ENCODE assay signal across 18 cellular contexts in the genomic region with DNA sequence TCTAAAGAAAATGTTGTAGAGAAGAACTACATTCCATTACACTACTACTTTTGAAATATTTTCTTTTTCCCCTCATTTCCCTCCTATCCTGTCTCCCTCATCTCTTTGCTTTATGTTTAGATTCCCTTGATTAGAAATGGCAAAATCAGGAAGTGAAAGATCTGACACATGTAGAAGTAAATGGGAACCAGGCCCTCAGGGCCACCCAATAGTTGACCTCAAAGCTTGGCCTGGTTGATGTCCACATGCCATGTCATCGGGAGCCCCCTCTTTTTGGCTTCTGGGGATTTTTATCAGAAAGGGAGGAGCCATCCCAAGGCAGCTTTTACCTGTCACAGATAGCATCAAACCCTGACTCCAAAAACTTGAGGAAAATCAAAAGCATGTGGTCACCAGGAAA.
DNase-seq lines count a peak whose midpoint lies in the region; ATAC-seq and TF ChIP-seq lines count a peak whose summit lies in the region.
"Had no signal": no experiment of that assay in that cellular context is flagged by ENCODE, and none has a peak within 500 bp of the region (broad histone marks: within the 10 kb centered on the region; RNA-seq: fewer than 3 reads in every experiment).

No MANE protein-coding gene starts in this region.

- intact Hi-C loops in dorsolateral prefrontal cortex (cut with DNase I), result no loop called here

- no peaks in the 10 kb centered on the region for H3K27me3 ChIP-seq in dorsolateral prefrontal cortex
- H3K27me3 ChIP-seq: BLaER1 had no signal

- no peak for TF ChIP-seq CTCF in dorsolateral prefrontal cortex (IDR thresholded peaks at IDR 0.05 in 54 of 56, conservative IDR thresholded peaks at IDR 0.05 in 2 of 56; ENCODE audit: low read depth in 1 of 56, partially characterized antibody in 56 of 56)

- peak; percentile 13 for DNase-seq in NOMO-1 treated with DMSO at 0.1 percent for 48 hours (lab: John Stamatoyannopoulos, UW; ENCODE audit: unreplicated experiment)
- no peak for DNase-seq in NOMO-1 treated with dmso at 0.1 percent for 144 hours (lab: John Stamatoyannopoulos, UW; ENCODE audit: unreplicated experiment)
- DNase-seq in MV-4-11 (lab: John Stamatoyannopoulos, UW), result peak; percentile 72
- DNase-seq in stimulated activated naive B cell treated with anti-CD40 and anti-IgM and Interleukin-4, amounts not matched to agents 10 μg/mL and 1 μg/mL and 100 μg/mL, for 72 hours, result no peak
- no peak for DNase-seq in dorsolateral prefrontal cortex
- DNase-seq in stimulated activated CD4-positive, alpha-beta T cell treated with anti-CD3 and anti-CD28 coated beads, Interleukin-4, amount 100 ng/mL, for 4 hours, result no peak
- DNase-seq in DMS 273 (lab: John Stamatoyannopoulos, UW; ENCODE audit: unreplicated experiment), result no peak
- DNase-seq: 8988T; Calu3; CD8-positive, alpha-beta T cell; DMS 273 treated with DMSO at 0.1 percent for 48 hours; DMS53; DND-41; EL; HCEC 1CT had no signal

- H3K4me3 ChIP-seq in dorsolateral prefrontal cortex, result no peak overlapping the region
- H3K4me3 ChIP-seq: BLaER1, GM23338 had no signal

- ATAC-seq in stimulated activated naive B cell treated with anti-CD40 and anti-IgM and Interleukin-4, amounts not matched to agents 10 μg/mL and 1 μg/mL and 100 μg/mL, for 72 hours (replicated peaks), result peak in 1 of 2 donors; percentile 57
- ATAC-seq: CD8-positive, alpha-beta T cell; GM23338 had no signal

- H3K27ac Mint-ChIP-seq in stimulated activated naive B cell treated with anti-CD40 and anti-IgM and Interleukin-4, amounts not matched to agents 10 μg/mL and 1 μg/mL and 100 μg/mL, for 72 hours, result peak overlapping the region; percentile 44
- H3K27ac Mint-ChIP-seq: CD14-positive monocyte; CD8-positive, alpha-beta T cell; GM23338 had no signal

- H3K27ac ChIP-seq in dorsolateral prefrontal cortex, result no peak overlapping the region
- H3K27ac ChIP-seq: BLaER1 had no signal

- H3K9me3 Mint-ChIP-seq in stimulated activated naive B cell treated with anti-CD40 and anti-IgM and Interleukin-4, amounts not matched to agents 10 μg/mL and 1 μg/mL and 100 μg/mL, for 72 hours, result peaks cover 0 to 2% of the 10 kb centered on the region in 2 donors
- H3K9me3 Mint-ChIP-seq: CD8-positive, alpha-beta T cell had no signal

- peaks cover 8 to 15% of the 10 kb centered on the region in 2 donors for H3K4me1 Mint-ChIP-seq in stimulated activated naive B cell treated with anti-CD40 and anti-IgM and Interleukin-4, amounts not matched to agents 10 μg/mL and 1 μg/mL and 100 μg/mL, for 72 hours
- H3K4me1 Mint-ChIP-seq: GM23338 had no signal

- H3K4me3 Mint-ChIP-seq in stimulated activated naive B cell treated with anti-CD40 and anti-IgM and Interleukin-4, amounts not matched to agents 10 μg/mL and 1 μg/mL and 100 μg/mL, for 72 hours, result no peak overlapping the region
- H3K4me3 Mint-ChIP-seq: CD14-positive monocyte; CD8-positive, alpha-beta T cell; GM23338 had no signal

- peaks cover 37 to 38% of the 10 kb centered on the region in 2 donors for H3K27me3 Mint-ChIP-seq in stimulated activated naive B cell treated with anti-CD40 and anti-IgM and Interleukin-4, amounts not matched to agents 10 μg/mL and 1 μg/mL and 100 μg/mL, for 72 hours

- peaks cover 0 to 3% of the 10 kb centered on the region in 2 donors for H3K36me3 Mint-ChIP-seq in stimulated activated naive B cell treated with anti-CD40 and anti-IgM and Interleukin-4, amounts not matched to agents 10 μg/mL and 1 μg/mL and 100 μg/mL, for 72 hours
- H3K36me3 Mint-ChIP-seq: CD14-positive monocyte; CD8-positive, alpha-beta T cell had no signal

Comparison
In these comparisons a context has a peak if more than half of its experiments do, and no peak if none do; other contexts are left out.
1. DNase-seq: peak in NOMO-1 treated with DMSO at 0.1 percent for 48 hours (single experiment) and MV-4-11 (single experiment); none in NOMO-1 treated with dmso at 0.1 percent for 144 hours (single experiment), stimulated activated naive B cell treated with anti-CD40 and anti-IgM and Interleukin-4, amounts not matched to agents 10 μg/mL and 1 μg/mL and 100 μg/mL, for 72 hours (single experiment), dorsolateral prefrontal cortex (0 of 10), stimulated activated CD4-positive, alpha-beta T cell treated with anti-CD3 and anti-CD28 coated beads, Interleukin-4, amount 100 ng/mL, for 4 hours (0 of 2) and DMS 273 (single experiment).